ENCODE assay signal across 15 cellular contexts in genomic region chr15:25734680-25735355, GRCh38.
A peak's percentile ranks its signal among the peaks of the same experiment; 100 is the strongest.
DNase-seq lines count a peak whose midpoint lies in the region; ATAC-seq, FAIRE-seq and TF ChIP-seq lines count a peak whose summit lies in the region.
"Had no signal": no experiment of that assay in that cellular context is flagged by ENCODE, and none has a peak within 500 bp of the region (broad histone marks: within the 10 kb centered on the region; RNA-seq: fewer than 3 reads in every experiment).

No MANE protein-coding gene starts in this region.

- peaks cover 0 to 20% of the 10 kb centered on the region in 2 donors for H3K36me3 ChIP-seq in ascending aorta
- H3K36me3 ChIP-seq in thoracic aorta, result peaks cover 11% of the 10 kb centered on the region

- ATAC-seq in thoracic aorta (ENCODE audit: insufficient number of reproducible peaks, low FRiP score, low read depth), result no peak
- ATAC-seq: HCT116 had no signal

- POLR2A ChIA-PET in activated CD4-positive, alpha-beta memory T cell treated with anti-CD3 and anti-CD28 coated beads, Interleukin-2, amount 10 ng/mL, durations not matched to agents 7 days and 5 days (lab: Charles Lee), result no interaction called here
- POLR2A ChIA-PET in activated CD4-positive, alpha-beta memory T cell treated with anti-CD3 and anti-CD28 coated beads for 36 hours (lab: Charles Lee), result no interaction called here

- H3K36me3 Mint-ChIP-seq in activated CD4-positive, alpha-beta memory T cell treated with anti-CD3 and anti-CD28 coated beads, Interleukin-2, amount 10 ng/mL, durations not matched to agents 7 days and 5 days (ENCODE audit: low read depth), result peaks cover 8% of the 10 kb centered on the region
- no peaks in the 10 kb centered on the region for H3K36me3 Mint-ChIP-seq in activated CD4-positive, alpha-beta memory T cell treated with anti-CD3 and anti-CD28 coated beads for 36 hours

- H3K9me3 ChIP-seq in ascending aorta (no peaks in the 10 kb centered on the region), thoracic aorta (no peaks in the 10 kb centered on the region)

- FAIRE-seq in GM12891 (lab: Jason Lieb, UNC), result no peak
- FAIRE-seq: A204.1 had no signal

- H3K4me3 Mint-ChIP-seq in activated CD4-positive, alpha-beta memory T cell treated with anti-CD3 and anti-CD28 coated beads, Interleukin-2, amount 10 ng/mL, durations not matched to agents 7 days and 5 days, result no peak overlapping the region
- no peak overlapping the region for H3K4me3 Mint-ChIP-seq in activated CD4-positive, alpha-beta memory T cell treated with anti-CD3 and anti-CD28 coated beads for 36 hours

- H3K9me3 Mint-ChIP-seq in activated CD4-positive, alpha-beta memory T cell treated with anti-CD3 and anti-CD28 coated beads, Interleukin-2, amount 10 ng/mL, durations not matched to agents 7 days and 5 days, result no peaks in the 10 kb centered on the region
- no peaks in the 10 kb centered on the region for H3K9me3 Mint-ChIP-seq in activated CD4-positive, alpha-beta memory T cell treated with anti-CD3 and anti-CD28 coated beads for 36 hours

- H3K27me3 Mint-ChIP-seq in activated CD4-positive, alpha-beta memory T cell treated with anti-CD3 and anti-CD28 coated beads, Interleukin-2, amount 10 ng/mL, durations not matched to agents 7 days and 5 days, result no peaks in the 10 kb centered on the region
- H3K27me3 Mint-ChIP-seq in activated CD4-positive, alpha-beta memory T cell treated with anti-CD3 and anti-CD28 coated beads for 36 hours, result no peaks in the 10 kb centered on the region

- H3K27me3 ChIP-seq in ascending aorta, result no peaks in the 10 kb centered on the region
- no peaks in the 10 kb centered on the region for H3K27me3 ChIP-seq in thoracic aorta (replicated peaks; ENCODE audit: insufficient read depth)

- TF ChIP-seq POLR2A in GM12891 (IDR thresholded peaks at IDR 0.05; ENCODE audit: low read depth, low read length), result no peak

- H3K27ac ChIP-seq in ascending aorta (peak overlapping the region; percentile 80 to 85), thoracic aorta (peak overlapping the region; percentile 74 to 89)

- peak; percentile 10 for DNase-seq in activated CD4-positive, alpha-beta memory T cell treated with anti-CD3 and anti-CD28 coated beads, Interleukin-2, amount 10 ng/mL, durations not matched to agents 7 days and 5 days
- DNase-seq in activated CD4-positive, alpha-beta memory T cell treated with anti-CD3 and anti-CD28 coated beads for 36 hours, result no peak
- DNase-seq in ascending aorta (ENCODE audit: low spot score in 2 of 2) (peak in 1 of 2 donors; percentile 57), islet precursor cell (peak; percentile 42), thoracic aorta (ENCODE audit: low spot score) (no peak), GM12891 (ENCODE audit: insufficient read length, low spot score) (no peak), T-helper 9 cell (no peak), NK-92 (lab: John Stamatoyannopoulos, UW; ENCODE audit: unreplicated experiment) (no peak)
- DNase-seq: DMS79 treated with DMSO at 0.1 percent for 48 hours; NCI-H1105 treated with DMSO at 0.1 percent for 48 hours; NCI-H187; NCI-H345; NK-92 treated with Interleukin-12 subunit alpha and Interleukin-12 subunit beta, amount 100 ng/mL, for 24 hours had no signal

- CTCF ChIA-PET in activated CD4-positive, alpha-beta memory T cell treated with anti-CD3 and anti-CD28 coated beads, Interleukin-2, amount 10 ng/mL, durations not matched to agents 7 days and 5 days (lab: Charles Lee), result no interaction called here
- CTCF ChIA-PET in activated CD4-positive, alpha-beta memory T cell treated with anti-CD3 and anti-CD28 coated beads for 36 hours (lab: Charles Lee), result no interaction called here

- peaks cover 5% of the 10 kb centered on the region for H3K4me1 Mint-ChIP-seq in activated CD4-positive, alpha-beta memory T cell treated with anti-CD3 and anti-CD28 coated beads, Interleukin-2, amount 10 ng/mL, durations not matched to agents 7 days and 5 days
- H3K4me1 Mint-ChIP-seq in activated CD4-positive, alpha-beta memory T cell treated with anti-CD3 and anti-CD28 coated beads for 36 hours (ENCODE audit: low read depth), result peaks cover 5% of the 10 kb centered on the region

- H3K4me3 ChIP-seq in ascending aorta, result no peak overlapping the region
- no peak overlapping the region for H3K4me3 ChIP-seq in thoracic aorta

- H3K4me1 ChIP-seq in ascending aorta (peaks cover 17 to 62% of the 10 kb centered on the region in 2 donors), thoracic aorta (ENCODE audit: control insufficient read depth in 1 of 2, low read depth in 2 of 2) (peaks cover 34 to 84% of the 10 kb centered on the region in 2 donors)

- TF ChIP-seq CTCF in ascending aorta (IDR thresholded peaks at IDR 0.05), result no peak
- no peak for TF ChIP-seq CTCF in thoracic aorta (IDR thresholded peaks at IDR 0.05)

- intact Hi-C loops in activated CD4-positive, alpha-beta memory T cell treated with anti-CD3 and anti-CD28 coated beads for 36 hours (cut with micrococcal nuclease), result no loop called here
- intact Hi-C loops in ascending aorta (cut with DNase I), result loop anchor here (5.0 kb wide), 2 partner anchors 52 to 347 kb away; no protein-coding TSS in a partner anchor

- H3K27ac Mint-ChIP-seq in activated CD4-positive, alpha-beta memory T cell treated with anti-CD3 and anti-CD28 coated beads, Interleukin-2, amount 10 ng/mL, durations not matched to agents 7 days and 5 days, result no peak overlapping the region
- H3K27ac Mint-ChIP-seq in activated CD4-positive, alpha-beta memory T cell treated with anti-CD3 and anti-CD28 coated beads for 36 hours, result no peak overlapping the region

TF ChIP-seq in GM12891, 5 proteins besides CTCF, POLR2A, EP300 and RAD21:
- TF ChIP-seq POU2F2 (IDR thresholded peaks at IDR 0.05; ENCODE audit: low read depth, low read length) (no peak), PAX5 (IDR thresholded peaks at IDR 0.05; ENCODE audit: insufficient read depth, low read length, severe bottlenecking) (no peak), POLR2AphosphoS5 (IDR thresholded peaks at IDR 0.05; ENCODE audit: low read depth, low read length) (no peak), TAF1 (IDR thresholded peaks at IDR 0.05; ENCODE audit: low read depth, low read length) (no peak), SPI1 (IDR thresholded peaks at IDR 0.05; ENCODE audit: low read depth, low read length) (no peak)

Comparison
In these comparisons a context has a peak if more than half of its experiments do, and no peak if none do; other contexts are left out.
1. DNase-seq: peak in activated CD4-positive, alpha-beta memory T cell treated with anti-CD3 and anti-CD28 coated beads, Interleukin-2, amount 10 ng/mL, durations not matched to agents 7 days and 5 days (single experiment) and islet precursor cell (single experiment); none in activated CD4-positive, alpha-beta memory T cell treated with anti-CD3 and anti-CD28 coated beads for 36 hours (single experiment), thoracic aorta (single experiment), GM12891 (single experiment), T-helper 9 cell (single experiment) and NK-92 (single experiment).